8 cellular contexts compared by ENCODE assay signal in genomic region chr22:39808087-39808486, GRCh38.
A peak's percentile ranks its signal among the peaks of the same experiment; 100 is the strongest.
DNase-seq lines count a peak whose midpoint lies in the region; ATAC-seq and TF ChIP-seq lines count a peak whose summit lies in the region.

No MANE protein-coding gene starts in this region.

- no peaks in the 10 kb centered on the region for H3K27me3 ChIP-seq in SJCRH30

- peak; percentile 53 for TF ChIP-seq CTCF in fibroblast of pulmonary artery (IDR thresholded peaks at IDR 0.05; ENCODE audit: low read length, missing control alignments)

- no peak for ATAC-seq in stimulated activated naive CD8-positive, alpha-beta T cell treated with anti-CD3 and anti-CD28 coated beads, Interleukin-15, Interleukin-2, amounts not matched to agents 100 U/mL and 50 U/mL, for 24 hours
- ATAC-seq in HG02885 (IDR thresholded peaks at IDR 0.05; ENCODE audit: poor library complexity, unreplicated experiment): no peak
- no peak for ATAC-seq in GM18870 (IDR thresholded peaks at IDR 0.05; ENCODE audit: unreplicated experiment)

- H3K4me3 ChIP-seq in SJCRH30 (no peak overlapping the region), fibroblast of pulmonary artery (replicated peaks; ENCODE audit: low read depth, low read length) (no peak overlapping the region)

- no peaks in the 10 kb centered on the region for H3K9me3 ChIP-seq in SJCRH30 (replicated peaks)

- no peak overlapping the region for H3K27ac ChIP-seq in SJCRH30

- H3K36me3 ChIP-seq in SJCRH30: no peaks in the 10 kb centered on the region

- no peaks in the 10 kb centered on the region for H3K4me1 ChIP-seq in SJCRH30

- DNase-seq in activated effector memory CD4-positive, alpha-beta T cell treated with anti-CD3 and anti-CD28 coated beads, Interleukin-2, amount 50 U/mL, for 16 hours: peak; percentile 71
- DNase-seq in activated effector memory CD4-positive, alpha-beta T cell treated with Interleukin-2 at 50 U/mL for 16 hours: no peak
- DNase-seq in SJCRH30 (peak; percentile 42 to 57), fibroblast of pulmonary artery (ENCODE audit: low read depth) (peak; percentile 16), NCI-H524 treated with DMSO at 0.1 percent for 48 hours (lab: John Stamatoyannopoulos, UW) (no peak)
- DNase-seq in stimulated activated naive CD8-positive, alpha-beta T cell treated with anti-CD3 and anti-CD28 coated beads, Interleukin-15, Interleukin-2, amounts not matched to agents 100 U/mL and 50 U/mL, for 24 hours: peak; percentile 62

Comparison
In these comparisons a context has a peak if more than half of its experiments do, and no peak if none do; other contexts are left out.
1. DNase-seq: peak in activated effector memory CD4-positive, alpha-beta T cell treated with anti-CD3 and anti-CD28 coated beads, Interleukin-2, amount 50 U/mL, for 16 hours (single experiment), SJCRH30 (2 of 2), fibroblast of pulmonary artery (single experiment) and stimulated activated naive CD8-positive, alpha-beta T cell treated with anti-CD3 and anti-CD28 coated beads, Interleukin-15, Interleukin-2, amounts not matched to agents 100 U/mL and 50 U/mL, for 24 hours (single experiment); none in activated effector memory CD4-positive, alpha-beta T cell treated with Interleukin-2 at 50 U/mL for 16 hours (single experiment) and NCI-H524 treated with DMSO at 0.1 percent for 48 hours (single experiment).